ENCODE assay signal across 8 cellular contexts in the genomic region with DNA sequence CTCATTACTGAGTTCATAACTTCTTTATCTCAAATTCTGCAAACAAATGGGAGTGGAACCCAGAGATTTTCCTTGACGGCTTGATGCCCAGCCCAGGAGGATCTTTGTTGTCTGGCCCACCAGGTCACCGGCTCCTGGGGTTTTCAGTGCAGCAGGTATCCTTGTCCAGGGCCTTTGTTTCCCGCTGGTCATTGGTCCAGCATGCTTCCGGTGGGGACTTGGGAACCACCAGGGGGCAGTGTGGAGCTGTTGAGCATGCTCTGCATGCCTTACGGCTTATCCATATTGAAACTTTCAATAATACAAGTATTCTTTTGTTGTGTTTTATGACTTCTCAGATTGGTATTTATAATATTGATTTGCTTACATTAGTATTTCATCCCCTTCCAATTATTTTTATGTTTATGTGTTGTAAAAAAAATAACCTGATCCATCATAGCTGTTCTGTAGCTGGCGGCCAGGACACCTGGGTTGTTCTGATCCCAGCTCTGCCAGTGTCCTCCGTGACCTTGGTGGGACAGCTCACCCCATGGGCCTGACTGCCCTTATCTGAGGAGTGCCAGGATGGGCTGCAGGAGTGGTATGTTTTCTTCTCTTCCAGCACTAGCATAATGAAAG.
DNase-seq lines count a peak whose midpoint lies in the region; ATAC-seq and TF ChIP-seq lines count a peak whose summit lies in the region.

No MANE protein-coding gene starts in this region.

- peaks cover 13% of the 10 kb centered on the region for H3K4me1 ChIP-seq in cardiac muscle cell (ENCODE audit: low read depth)
- peaks cover 0 to 24% (median 13%) of the 10 kb centered on the region in 4 donors for H3K4me1 ChIP-seq in sigmoid colon

- no peaks in the 10 kb centered on the region for H3K9me3 ChIP-seq in cardiac muscle cell (ENCODE audit: low read depth)
- H3K9me3 ChIP-seq in sigmoid colon, result no peaks in the 10 kb centered on the region

- no peaks in the 10 kb centered on the region for H3K36me3 ChIP-seq in cardiac muscle cell
- H3K36me3 ChIP-seq in sigmoid colon, result no peaks in the 10 kb centered on the region

- intact Hi-C loops in sigmoid colon (cut with DNase I), result no loop called here

- no peak overlapping the region for H3K27ac ChIP-seq in cardiac muscle cell
- H3K27ac ChIP-seq in sigmoid colon, result peak overlapping the region in 1 of 4 donors; percentile 2

- ATAC-seq in HG02852 (IDR thresholded peaks at IDR 0.05; ENCODE audit: unreplicated experiment), result peak; percentile 83

- WGBS in sigmoid colon, 2 donors, result 27 to 47% methylated on average over 7 of the region's 7 CpGs

- no peak for TF ChIP-seq EP300 in sigmoid colon (IDR thresholded peaks at IDR 0.05)

- no peak for TF ChIP-seq POLR2A in sigmoid colon (IDR thresholded peaks at IDR 0.05)

- DNase-seq in DMS 273 (lab: John Stamatoyannopoulos, UW; ENCODE audit: unreplicated experiment), result peak; percentile 74
- no peak for DNase-seq in DMS 273 treated with DMSO at 0.1 percent for 48 hours (lab: John Stamatoyannopoulos, UW)
- peak; percentile 56 for DNase-seq in SK-N-DZ (ENCODE audit: low spot score)
- DNase-seq in activated naive CD4-positive, alpha-beta T cell treated with Interleukin-2 at 50 U/mL for 16 hours, result peak; percentile 70
- peak; percentile 61 to 74 for DNase-seq in cardiac muscle cell (ENCODE audit: low read depth in 1 of 2, low spot score in 1 of 2)
- peak; percentile 85 for DNase-seq in sigmoid colon
- no peak for DNase-seq in DMS153 (lab: John Stamatoyannopoulos, UW)

- H3K27me3 ChIP-seq in cardiac muscle cell (no peaks in the 10 kb centered on the region), sigmoid colon (no peaks in the 10 kb centered on the region)

- H3K4me3 ChIP-seq in cardiac muscle cell, result no peak overlapping the region
- H3K4me3 ChIP-seq in sigmoid colon, result no peak overlapping the region

- peak; percentile 92 for TF ChIP-seq CTCF in cardiac muscle cell (IDR thresholded peaks at IDR 0.05; ENCODE audit: low read depth, low read length)
- peak; percentile 31 to 83 (median 64) for TF ChIP-seq CTCF in sigmoid colon (IDR thresholded peaks at IDR 0.05)

Comparison
In these comparisons a context has a peak if more than half of its experiments do, and no peak if none do; other contexts are left out.
1. DNase-seq: peak in DMS 273 (single experiment), SK-N-DZ (single experiment), activated naive CD4-positive, alpha-beta T cell treated with Interleukin-2 at 50 U/mL for 16 hours (single experiment), cardiac muscle cell (2 of 2) and sigmoid colon (single experiment); none in DMS 273 treated with DMSO at 0.1 percent for 48 hours (single experiment) and DMS153 (single experiment).